Comparison of ENCODE assay signal across 19 cellular contexts in genomic region chr6:113635222-113635970, GRCh38.
DNase-seq lines count a peak whose midpoint lies in the region; ATAC-seq, FAIRE-seq and TF ChIP-seq lines count a peak whose summit lies in the region.
"Had no signal": no experiment of that assay in that cellular context is flagged by ENCODE, and none has a peak within 500 bp of the region (broad histone marks: within the 10 kb centered on the region; RNA-seq: fewer than 3 reads in every experiment).

No MANE protein-coding gene starts in this region.

- no peaks in the 10 kb centered on the region for H3K9me3 Mint-ChIP-seq in activated B cell treated with CpG ODN at 0.5 μM for 24 hours
- H3K9me3 Mint-ChIP-seq: CD8-positive, alpha-beta memory T cell; endodermal cell had no signal

- no peak overlapping the region for H3K4me3 ChIP-seq in spleen
- no peak overlapping the region for H3K4me3 ChIP-seq in H7 (ENCODE audit: insufficient read depth, low read depth, low read length)
- H3K4me3 ChIP-seq: gastroesophageal sphincter had no signal

- TF ChIP-seq CTCF in activated B cell treated with CpG ODN at 0.5 μM for 24 hours (IDR thresholded peaks at IDR 0.05) (no peak), spleen (IDR thresholded peaks at IDR 0.05 in 8 of 11, conservative IDR thresholded peaks at IDR 0.05 in 3 of 11) (no peak)

- POLR2A ChIA-PET in activated B cell treated with CpG ODN at 0.5 μM for 24 hours (lab: Charles Lee), result interaction anchor here (0.5 to 11.3 kb wide), 7 partner anchors 16 to 329 kb away, joined by 3 to 122 read pairs (median 4); no protein-coding TSS in a partner anchor

- H3K9me3 ChIP-seq in spleen, result no peaks in the 10 kb centered on the region
- H3K9me3 ChIP-seq: gastroesophageal sphincter had no signal

- H3K36me3 ChIP-seq in spleen, result no peaks in the 10 kb centered on the region
- H3K36me3 ChIP-seq in H7 (replicated peaks; ENCODE audit: control insufficient read depth, insufficient read depth, low read length), result no peaks in the 10 kb centered on the region
- H3K36me3 ChIP-seq: gastroesophageal sphincter had no signal

- WGBS in spleen, 5 donors, result 83 to 91% (median 84%) methylated on average over 1 of the region's 1 CpG

- no peaks in the 10 kb centered on the region for H3K27me3 ChIP-seq in spleen (replicated peaks in 1 of 7)
- no peaks in the 10 kb centered on the region for H3K27me3 ChIP-seq in H7 (ENCODE audit: control insufficient read depth, insufficient read depth, low read length)
- H3K27me3 ChIP-seq: gastroesophageal sphincter had no signal

- FAIRE-seq in GM12892 (lab: Jason Lieb, UNC), result peak; percentile 90

- CTCF ChIA-PET in activated B cell treated with CpG ODN at 0.5 μM for 24 hours (lab: Charles Lee), result interaction anchor here (1.2 to 1.4 kb wide), 2 partner anchors 223 to 329 kb away, joined by 3 to 4 read pairs; no protein-coding TSS in a partner anchor

- intact Hi-C loops in activated B cell treated with CpG ODN at 0.5 μM for 24 hours (cut with micrococcal nuclease) (loop anchor here (10.0 kb wide), 1 partner anchor 851 kb away; no protein-coding TSS in a partner anchor), spleen (cut with DNase I; ENCODE audit: low total_unique reads) (no loop called here)

- H3K4me1 ChIP-seq in spleen, result peaks cover 26 to 65% (median 53%) of the 10 kb centered on the region in 6 donors

- no peak for TF ChIP-seq POLR2A in GM12892 (IDR thresholded peaks at IDR 0.05; ENCODE audit: low read depth, low read length)
- TF ChIP-seq POLR2A in spleen (IDR thresholded peaks at IDR 0.05), result no peak

- ATAC-seq in activated B cell treated with CpG ODN at 0.5 μM for 24 hours (ENCODE audit: low read depth), result no peak
- no peak for ATAC-seq in HG03520 (IDR thresholded peaks at IDR 0.05; ENCODE audit: unreplicated experiment)
- ATAC-seq: gastroesophageal sphincter had no signal

- peak overlapping the region; percentile 87 for H3K27ac Mint-ChIP-seq in activated B cell treated with CpG ODN at 0.5 μM for 24 hours
- H3K27ac Mint-ChIP-seq: activated naive CD4-positive, alpha-beta T cell treated with anti-CD3 and anti-CD28 coated beads, Interleukin-2, amount 50 U/mL, for 24 hours; endodermal cell had no signal

- H3K27ac ChIP-seq in spleen, result peak overlapping the region in 7 of 8 donors; percentile 75 to 90 (median 88)
- H3K27ac ChIP-seq: gastroesophageal sphincter had no signal

- H3K27me3 Mint-ChIP-seq in activated B cell treated with CpG ODN at 0.5 μM for 24 hours, result no peaks in the 10 kb centered on the region

- H3K4me1 Mint-ChIP-seq in activated B cell treated with CpG ODN at 0.5 μM for 24 hours, result peaks cover 62% of the 10 kb centered on the region

- peak overlapping the region; percentile 56 for H3K4me3 Mint-ChIP-seq in activated B cell treated with CpG ODN at 0.5 μM for 24 hours
- H3K4me3 Mint-ChIP-seq: activated naive CD4-positive, alpha-beta T cell treated with anti-CD3 and anti-CD28 coated beads, Interleukin-2, amount 50 U/mL, for 24 hours; CD8-positive, alpha-beta memory T cell; endodermal cell had no signal

- H3K36me3 Mint-ChIP-seq in activated B cell treated with CpG ODN at 0.5 μM for 24 hours (ENCODE audit: low read depth), result no peaks in the 10 kb centered on the region
- H3K36me3 Mint-ChIP-seq: activated naive CD4-positive, alpha-beta T cell treated with anti-CD3 and anti-CD28 coated beads, Interleukin-2, amount 50 U/mL, for 24 hours; CD8-positive, alpha-beta memory T cell had no signal

- DNase-seq in GM12892 (ENCODE audit: insufficient read length) (no peak), activated B cell treated with CpG ODN at 0.5 μM for 24 hours (no peak), kidney tubule cell (ENCODE audit: low spot score) (peak; percentile 44), spleen (no peak), H7 (no peak), T-helper 9 cell (no peak), activated gamma-delta T cell (lab: John Stamatoyannopoulos, UW) (no peak)
- DNase-seq: activated CD4-positive, CD25-positive, alpha-beta regulatory T cell; activated CD8-positive, alpha-beta memory T cell treated with anti-CD3 and anti-CD28 coated beads, Interleukin-2, amount 50 U/mL, for 48 hours; caudate nucleus; CD8-positive, alpha-beta memory T cell; endodermal cell; GF-D8; NCI-H2029; occipital lobe; substantia nigra had no signal
